Comparison of ENCODE assay signal across 8 cellular contexts in genomic region chr6:118892248-118893094, GRCh38. TPM values are rescaled to one million over a fixed set of nuclear protein-coding genes. Genes with fewer than 3 reads are reported as not detected.
DNase-seq lines count a peak whose midpoint lies in the region; ATAC-seq, FAIRE-seq and TF ChIP-seq lines count a peak whose summit lies in the region.

No MANE protein-coding gene starts in this region.

- H3K36me3 ChIP-seq in GM23248 (ENCODE audit: low read depth), result no peaks in the 10 kb centered on the region; the same call in 1 of the 2 replicates
- H3K36me3 ChIP-seq in SJSA1, result peaks cover 13% of the 10 kb centered on the region
- no peaks in the 10 kb centered on the region for H3K36me3 ChIP-seq in pancreas

- peak overlapping the region; percentile 87 for H3K4me2 ChIP-seq in GM23248 (ENCODE audit: unreplicated experiment)

- H4K20me1 ChIP-seq in GM23248 (ENCODE audit: insufficient read depth), result no peaks in the 10 kb centered on the region

- H3K4me3 ChIP-seq in GM23248, result peak overlapping the region; percentile 95
- peak overlapping the region; percentile 94 for H3K4me3 ChIP-seq in SJSA1
- peak overlapping the region; percentile 26 to 86 (median 58) for H3K4me3 ChIP-seq in pancreas

- H3K79me2 ChIP-seq in GM23248 (ENCODE audit: insufficient read depth), result peaks cover 69% of the 10 kb centered on the region

- TF ChIP-seq POLR2A in erythroblast (IDR thresholded peaks at IDR 0.05; ENCODE audit: low read length), result no peak

- H3K4me1 ChIP-seq in GM23248 (ENCODE audit: insufficient read depth), result peaks cover 27% of the 10 kb centered on the region
- H3K4me1 ChIP-seq in SJSA1 (replicated peaks), result peaks cover 20% of the 10 kb centered on the region
- H3K4me1 ChIP-seq in pancreas, result peaks cover 4 to 19% (median 7%) of the 10 kb centered on the region in 3 donors

- intact Hi-C loops in pancreas (cut with DNase I), result no loop called here

- 28 to 30% methylated on average over 6 of the region's 6 CpGs for WGBS in GM23248 (ENCODE audit: low coverage in 1 of 2, low lambda C conversion rate in 2 of 2, missing lambda C conversion rate in 2 of 2), 2 experiments
- 20 to 24% methylated on average over 6 of the region's 6 CpGs for WGBS in pancreas, 2 donors

- H3F3A ChIP-seq in GM23248 (ENCODE audit: insufficient read depth), result peaks cover 40% of the 10 kb centered on the region

- H3K9me2 ChIP-seq in GM23248 (ENCODE audit: insufficient read depth), result no peaks in the 10 kb centered on the region

- peak; percentile 55 for DNase-seq in GM23248
- DNase-seq in SJSA1 (ENCODE audit: low read depth in 1 of 2, low spot score in 2 of 2), result peak in 1 of 2 experiments; percentile 45
- peak; percentile 67 to 89 for DNase-seq in erythroblast (lab: John Stamatoyannopoulos, UW)
- no peak for DNase-seq in pancreas
- DNase-seq in T-helper 9 cell, result no peak

- ATAC-seq in pancreas (no peak), HG03139 (IDR thresholded peaks at IDR 0.05; ENCODE audit: unreplicated experiment) (no peak), HG03457 (IDR thresholded peaks at IDR 0.05; ENCODE audit: unreplicated experiment) (no peak), HG03039 (IDR thresholded peaks at IDR 0.05; ENCODE audit: unreplicated experiment) (no peak)

- no peaks in the 10 kb centered on the region for H3K27me3 ChIP-seq in GM23248 (replicated peaks; ENCODE audit: insufficient read depth)
- H3K27me3 ChIP-seq in SJSA1 (replicated peaks), result no peaks in the 10 kb centered on the region
- H3K27me3 ChIP-seq in pancreas, result no peaks in the 10 kb centered on the region

- TF ChIP-seq CTCF in pancreas (IDR thresholded peaks at IDR 0.05), result no peak

- in situ Hi-C loops in GM23248 (cut with MboI), result no loop called here

- no peak for FAIRE-seq in pancreas (lab: Jason Lieb, UNC)

- peak overlapping the region; percentile 90 for H2AFZ ChIP-seq in GM23248

- H3K9ac ChIP-seq in GM23248, result peak overlapping the region; percentile 89

- H3K9me3 ChIP-seq in GM23248 (ENCODE audit: low read depth), result no peaks in the 10 kb centered on the region
- 0 out of 2 replicates have a peak, but pooled peaks cover 4% of the 10 kb centered on the region for H3K9me3 ChIP-seq in SJSA1 (replicated peaks)
- H3K9me3 ChIP-seq in pancreas, result no peaks in the 10 kb centered on the region

- H3K27ac ChIP-seq in GM23248, result peak overlapping the region; percentile 90
- H3K27ac ChIP-seq in SJSA1, result peak overlapping the region; percentile 81
- H3K27ac ChIP-seq in pancreas, result peak overlapping the region; percentile 49 to 95 (median 85)

RNA-seq across cellular contexts. Expression of gene ASF1A, which starts 1.5 kb away (rescaled TPM):
- 15.3 and 15.5 TPM in 2 replicates for total RNA-seq in GM23248 (2014; rRNA removed; shearing (Covaris generic))
- 21.5 and 24.7 TPM in 2 replicates for polyA plus RNA-seq in GM23248 (2016; fragmentation: Nextera tagmentation; extraction: Ambion mirVana)
- total RNA-seq in SJSA1 (2014; rRNA removed; shearing (Covaris generic)), result 38.4 and 51.9 TPM in 2 replicates
- 10 to 100 TPM in 3 of 6 donors, 1 to 10 TPM in 3; 4.5 to 13.9 (median 9.6) TPM for total RNA-seq in pancreas
- 1 to 10 TPM; 6.5 to 8.3 TPM for polyA plus RNA-seq in pancreas

RNA-seq across cellular contexts. Expression of gene MCM9, which starts 42.5 kb away (rescaled TPM):
- total RNA-seq in GM23248 (2014; rRNA removed; shearing (Covaris generic)), result 3.2 and 7.3 TPM in 2 replicates
- polyA plus RNA-seq in GM23248 (2016; fragmentation: Nextera tagmentation; extraction: Ambion mirVana) (6.1 and 6.2 TPM in 2 replicates), pancreas (1 to 10 TPM; 5.0 to 5.9 TPM)
- 6.7 and 8.0 TPM in 2 replicates for total RNA-seq in SJSA1 (2014; rRNA removed; shearing (Covaris generic))
- 10 to 100 TPM in 2 of 6 donors, 1 to 10 TPM in 4; 7.5 to 14.4 (median 8.9) TPM for total RNA-seq in pancreas

Comparison
In these comparisons a context has a peak if more than half of its experiments do, and no peak if none do; other contexts are left out.
1. DNase-seq: peak in GM23248 (single experiment) and erythroblast (2 of 2); none in pancreas (0 of 6) and T-helper 9 cell (single experiment).
2. Peak in every context shown above with its lines, with median percentiles within 50 percentile points of each other: H3K27ac ChIP-seq and H3K4me3 ChIP-seq.